8 cellular contexts compared by ENCODE assay signal in genomic region chr2:144333144-144333555, GRCh38.
DNase-seq lines count a peak whose midpoint lies in the region; ATAC-seq lines count a peak whose summit lies in the region.

No MANE protein-coding gene starts in this region.

- H3K4me1 Mint-ChIP-seq in activated T-helper 2 cell treated with anti-CD3 and anti-CD28 coated beads, Interferon-gamma antibody, Interleukin-2, Interleukin-4, amounts not matched to agents 10 μg/mL and 5 μg/mL and 100 μg/mL, durations not matched to agents 14 hours and 24 hours and 36 hours (ENCODE audit: low read depth) = peaks cover 46% of the 10 kb centered on the region
- peaks cover 38 to 43% of the 10 kb centered on the region in 2 donors for H3K4me1 Mint-ChIP-seq in immature natural killer cell
- peaks cover 29% of the 10 kb centered on the region for H3K4me1 Mint-ChIP-seq in stimulated activated memory B cell treated with anti-CD40 and anti-IgM and Interleukin-4, amounts not matched to agents 10 μg/mL and 1 μg/mL and 100 μg/mL, for 72 hours

- no peak for ATAC-seq in stimulated activated memory B cell treated with anti-CD40 and anti-IgM and Interleukin-4, amounts not matched to agents 10 μg/mL and 1 μg/mL and 100 μg/mL, for 72 hours
- no peak for ATAC-seq in GM21723 (IDR thresholded peaks at IDR 0.05; ENCODE audit: unreplicated experiment)
- ATAC-seq in sciatic nerve = no peak

- intact Hi-C loops in activated T-helper 2 cell treated with anti-CD3 and anti-CD28 coated beads, Interferon-gamma antibody, Interleukin-2, Interleukin-4, amounts not matched to agents 10 μg/mL and 5 μg/mL and 100 μg/mL, durations not matched to agents 14 hours and 24 hours and 36 hours (cut with micrococcal nuclease) = loop anchor here (2.0 kb wide), 4 partner anchors 26 to 602 kb away; no protein-coding TSS in a partner anchor
- intact Hi-C loops in sciatic nerve (cut with DNase I) = no loop called here

- peaks cover 30% of the 10 kb centered on the region for H3K36me3 Mint-ChIP-seq in activated T-helper 2 cell treated with anti-CD3 and anti-CD28 coated beads, Interferon-gamma antibody, Interleukin-2, Interleukin-4, amounts not matched to agents 10 μg/mL and 5 μg/mL and 100 μg/mL, durations not matched to agents 14 hours and 24 hours and 36 hours (ENCODE audit: low read depth)
- H3K36me3 Mint-ChIP-seq in immature natural killer cell = peaks cover 0 to 4% (median 0%) of the 10 kb centered on the region in 3 donors
- H3K36me3 Mint-ChIP-seq in stimulated activated memory B cell treated with anti-CD40 and anti-IgM and Interleukin-4, amounts not matched to agents 10 μg/mL and 1 μg/mL and 100 μg/mL, for 72 hours = no peaks in the 10 kb centered on the region

- H3K9me3 Mint-ChIP-seq in activated T-helper 2 cell treated with anti-CD3 and anti-CD28 coated beads, Interferon-gamma antibody, Interleukin-2, Interleukin-4, amounts not matched to agents 10 μg/mL and 5 μg/mL and 100 μg/mL, durations not matched to agents 14 hours and 24 hours and 36 hours = peaks cover 4% of the 10 kb centered on the region
- H3K9me3 Mint-ChIP-seq in immature natural killer cell = no peaks in the 10 kb centered on the region
- no peaks in the 10 kb centered on the region for H3K9me3 Mint-ChIP-seq in stimulated activated memory B cell treated with anti-CD40 and anti-IgM and Interleukin-4, amounts not matched to agents 10 μg/mL and 1 μg/mL and 100 μg/mL, for 72 hours

- H3K27ac Mint-ChIP-seq in activated T-helper 2 cell treated with anti-CD3 and anti-CD28 coated beads, Interferon-gamma antibody, Interleukin-2, Interleukin-4, amounts not matched to agents 10 μg/mL and 5 μg/mL and 100 μg/mL, durations not matched to agents 14 hours and 24 hours and 36 hours = peak overlapping the region; percentile 95
- peak overlapping the region; percentile 82 to 94 (median 90) for H3K27ac Mint-ChIP-seq in immature natural killer cell
- peak overlapping the region; percentile 84 for H3K27ac Mint-ChIP-seq in stimulated activated memory B cell treated with anti-CD40 and anti-IgM and Interleukin-4, amounts not matched to agents 10 μg/mL and 1 μg/mL and 100 μg/mL, for 72 hours

- peak; percentile 22 for DNase-seq in DMS79 treated with DMSO at 0.1 percent for 48 hours (lab: John Stamatoyannopoulos, UW)
- DNase-seq in DMS79 (lab: John Stamatoyannopoulos, UW) = no peak
- DNase-seq in activated T-helper 2 cell treated with anti-CD3 and anti-CD28 coated beads, Interferon-gamma antibody, Interleukin-2, Interleukin-4, amounts not matched to agents 10 μg/mL and 5 μg/mL and 100 μg/mL, durations not matched to agents 14 hours and 24 hours and 36 hours (ENCODE audit: low spot score) = no peak
- DNase-seq in immature natural killer cell = no peak
- no peak for DNase-seq in sciatic nerve (ENCODE audit: low spot score)
- DNase-seq in COR-L47 (lab: John Stamatoyannopoulos, UW) = no peak

- no peaks in the 10 kb centered on the region for H3K27me3 Mint-ChIP-seq in activated T-helper 2 cell treated with anti-CD3 and anti-CD28 coated beads, Interferon-gamma antibody, Interleukin-2, Interleukin-4, amounts not matched to agents 10 μg/mL and 5 μg/mL and 100 μg/mL, durations not matched to agents 14 hours and 24 hours and 36 hours (ENCODE audit: low read depth)
- H3K27me3 Mint-ChIP-seq in immature natural killer cell (ENCODE audit: low read depth in 3 of 3) = peaks cover 7 to 16% (median 11%) of the 10 kb centered on the region in 3 donors
- no peaks in the 10 kb centered on the region for H3K27me3 Mint-ChIP-seq in stimulated activated memory B cell treated with anti-CD40 and anti-IgM and Interleukin-4, amounts not matched to agents 10 μg/mL and 1 μg/mL and 100 μg/mL, for 72 hours

- peak overlapping the region; percentile 85 for H3K4me3 Mint-ChIP-seq in activated T-helper 2 cell treated with anti-CD3 and anti-CD28 coated beads, Interferon-gamma antibody, Interleukin-2, Interleukin-4, amounts not matched to agents 10 μg/mL and 5 μg/mL and 100 μg/mL, durations not matched to agents 14 hours and 24 hours and 36 hours (ENCODE audit: low read depth)
- H3K4me3 Mint-ChIP-seq in immature natural killer cell = peak overlapping the region; percentile 85 to 97 (median 92)
- H3K4me3 Mint-ChIP-seq in stimulated activated memory B cell treated with anti-CD40 and anti-IgM and Interleukin-4, amounts not matched to agents 10 μg/mL and 1 μg/mL and 100 μg/mL, for 72 hours = peak overlapping the region; percentile 85
